In the genomic region with DNA sequence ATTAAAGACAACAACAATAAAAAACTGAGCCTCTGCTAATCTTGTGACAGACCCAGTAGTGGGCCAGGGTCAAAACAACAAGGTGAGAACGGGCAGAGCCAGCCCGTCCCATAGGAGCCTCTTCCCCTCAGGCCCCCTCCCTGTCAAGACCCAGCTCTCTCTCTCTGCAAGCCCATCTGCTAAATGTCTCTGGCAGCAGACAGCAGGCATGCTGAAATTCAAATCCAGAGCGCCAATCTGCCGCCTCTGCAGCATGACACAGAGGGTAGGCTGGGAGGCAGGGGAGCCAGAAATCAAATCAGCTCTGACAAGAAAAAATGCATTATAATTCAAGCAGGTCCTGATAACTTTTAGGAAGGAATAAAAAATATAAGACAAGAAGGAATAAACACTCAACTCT, we compare ENCODE assay signal across 15 cellular contexts. TPM values are rescaled to one million over a fixed set of nuclear protein-coding genes. Genes with fewer than 3 reads are reported as not detected.
A peak's percentile ranks its signal among the peaks of the same experiment; 100 is the strongest.
DNase-seq lines count a peak whose midpoint lies in the region; ATAC-seq, FAIRE-seq and TF ChIP-seq lines count a peak whose summit lies in the region.
"Had no signal": no experiment of that assay in that cellular context is flagged by ENCODE, and none has a peak within 500 bp of the region (broad histone marks: within the 10 kb centered on the region; RNA-seq: fewer than 3 reads in every experiment).

No MANE protein-coding gene starts in this region.

- peak; percentile 67 for ATAC-seq in Right ventricle myocardium inferior
- ATAC-seq: left colon had no signal

- H2AFZ ChIP-seq in mesenchymal stem cell (ENCODE audit: low read depth, low read length) = no peak overlapping the region

- H3K9me3 Mint-ChIP-seq in CD8-positive, alpha-beta memory T cell = no peaks in the 10 kb centered on the region
- H3K9me3 Mint-ChIP-seq: activated T-helper 2 cell treated with anti-CD3 and anti-CD28 coated beads, Interferon-gamma antibody, Interleukin-2, Interleukin-4, amounts not matched to agents 10 μg/mL and 5 μg/mL and 100 μg/mL, durations not matched to agents 14 hours and 24 hours and 36 hours had no signal

- no peak overlapping the region for H3K23ac ChIP-seq in mesenchymal stem cell (ENCODE audit: low read length in 2 of 2)

- H3K27me3 Mint-ChIP-seq in CD8-positive, alpha-beta memory T cell = peaks cover 2 to 17% of the 10 kb centered on the region in 2 donors

- no peak overlapping the region for H3K4me3 Mint-ChIP-seq in CD8-positive, alpha-beta memory T cell
- H3K4me3 Mint-ChIP-seq: IgD-negative memory B cell had no signal

- H3K4me3 ChIP-seq in mesenchymal stem cell (ENCODE audit: insufficient read depth in 1 of 2, low read depth in 1 of 2, low read length in 2 of 2) (no peak overlapping the region), vagina (no peak overlapping the region)
- no peak overlapping the region for H3K4me3 ChIP-seq in CD8-positive, alpha-beta memory T cell (ENCODE audit: low read length)

- no peak overlapping the region for H3K4me2 ChIP-seq in mesenchymal stem cell (ENCODE audit: low read length, poor library complexity, severe bottlenecking)

- H3K36me3 ChIP-seq in mesenchymal stem cell (ENCODE audit: control insufficient read depth in 1 of 2, insufficient read depth in 2 of 2, low read depth in 1 of 2, low read length in 2 of 2) (no peaks in the 10 kb centered on the region), vagina (no peaks in the 10 kb centered on the region)
- no peaks in the 10 kb centered on the region for H3K36me3 ChIP-seq in CD8-positive, alpha-beta memory T cell (ENCODE audit: insufficient read depth, low read length)
- H3K36me3 ChIP-seq: neutrophil had no signal

- H3K9ac ChIP-seq in mesenchymal stem cell (ENCODE audit: low read length) = no peak overlapping the region

- H3K79me1 ChIP-seq in mesenchymal stem cell (replicated peaks; ENCODE audit: low read length, poor library complexity, severe bottlenecking) = no peaks in the 10 kb centered on the region

- H3K4me1 ChIP-seq in mesenchymal stem cell (ENCODE audit: control insufficient read depth, insufficient read depth, low read depth, low read length) = peaks cover 11% of the 10 kb centered on the region
- peaks cover 36% of the 10 kb centered on the region for H3K4me1 ChIP-seq in vagina
- H3K4me1 ChIP-seq in CD8-positive, alpha-beta memory T cell (ENCODE audit: insufficient read depth, low read length) = no peaks in the 10 kb centered on the region

- CTCF ChIA-PET in CD8-positive, alpha-beta memory T cell (lab: Charles Lee) = no interaction called here

- no peak for TF ChIP-seq POLR2A in vagina (IDR thresholded peaks at IDR 0.05)

- WGBS in mesenchymal stem cell = 6% methylated on average over 4 of the region's 4 CpGs

- H3K9me3 ChIP-seq in mesenchymal stem cell (ENCODE audit: control insufficient read depth, low read length) = no peaks in the 10 kb centered on the region
- H3K9me3 ChIP-seq in vagina = no peaks in the 10 kb centered on the region
- H3K9me3 ChIP-seq in CD8-positive, alpha-beta memory T cell (ENCODE audit: low read length) = no peaks in the 10 kb centered on the region
- H3K9me3 ChIP-seq: neutrophil had no signal

- H2BK15ac ChIP-seq in mesenchymal stem cell (ENCODE audit: low read depth, poor library complexity, severe bottlenecking) = no peak overlapping the region

- H3K14ac ChIP-seq in mesenchymal stem cell (ENCODE audit: low read length in 2 of 2) = no peak overlapping the region

- H3K4me1 Mint-ChIP-seq in CD8-positive, alpha-beta memory T cell = peaks cover 0 to 7% (median 0%) of the 10 kb centered on the region in 3 donors

- POLR2A ChIA-PET in CD8-positive, alpha-beta memory T cell (lab: Charles Lee) = no interaction called here

- no peak overlapping the region for H3K18ac ChIP-seq in mesenchymal stem cell (ENCODE audit: low read depth in 1 of 2, low read length in 2 of 2)

- H2BK12ac ChIP-seq in mesenchymal stem cell (ENCODE audit: low read length in 2 of 2) = no peak overlapping the region

- no peaks in the 10 kb centered on the region for H3K36me3 Mint-ChIP-seq in CD8-positive, alpha-beta memory T cell

- H4K91ac ChIP-seq in mesenchymal stem cell (ENCODE audit: low read length) = no peak overlapping the region

- peak; percentile 94 for FAIRE-seq in TTC549 (lab: Jason Lieb, UNC)

- intact Hi-C loops in Right ventricle myocardium inferior (cut with DNase I) = no loop called here
- intact Hi-C loops in cardiac septum (cut with DNase I) = no loop called here
- intact Hi-C loops in vagina (cut with DNase I) = loop anchor here (5.0 kb wide), 1 partner anchor 1420 kb away; no protein-coding TSS in a partner anchor

- H3K27ac ChIP-seq in mesenchymal stem cell (ENCODE audit: low read length, poor library complexity, severe bottlenecking) (no peak overlapping the region), vagina (peak overlapping the region; percentile 69)
- no peak overlapping the region for H3K27ac ChIP-seq in CD8-positive, alpha-beta memory T cell (ENCODE audit: low read depth, low read length)
- H3K27ac ChIP-seq: neutrophil had no signal

- H3K4ac ChIP-seq in mesenchymal stem cell (ENCODE audit: low read depth in 1 of 2, low read length in 2 of 2) = no peak overlapping the region

- TF ChIP-seq CTCF in vagina (IDR thresholded peaks at IDR 0.05) = no peak

- H3K27me3 ChIP-seq in mesenchymal stem cell (ENCODE audit: control insufficient read depth in 1 of 2, insufficient read depth in 1 of 2, low read length in 2 of 2) (peaks cover 0 to 3% of the 10 kb centered on the region in 2 experiments), vagina (no peaks in the 10 kb centered on the region)
- no peaks in the 10 kb centered on the region for H3K27me3 ChIP-seq in CD8-positive, alpha-beta memory T cell (ENCODE audit: insufficient read depth, low read length, poor library complexity, severe bottlenecking)
- H3K27me3 ChIP-seq: neutrophil had no signal

- H4K8ac ChIP-seq in mesenchymal stem cell (ENCODE audit: low read length) = no peak overlapping the region

- H2AK5ac ChIP-seq in mesenchymal stem cell (ENCODE audit: low read length, severe bottlenecking) = no peak overlapping the region

- H2BK5ac ChIP-seq in mesenchymal stem cell (ENCODE audit: low read depth, low read length, poor library complexity, severe bottlenecking) = no peak overlapping the region

- H2BK120ac ChIP-seq in mesenchymal stem cell (ENCODE audit: low read depth, low read length) = no peak overlapping the region

- no peak overlapping the region for H3K27ac Mint-ChIP-seq in CD8-positive, alpha-beta memory T cell
- H3K27ac Mint-ChIP-seq: activated T-helper 2 cell treated with anti-CD3 and anti-CD28 coated beads, Interferon-gamma antibody, Interleukin-2, Interleukin-4, amounts not matched to agents 10 μg/mL and 5 μg/mL and 100 μg/mL, durations not matched to agents 14 hours and 24 hours and 36 hours; IgD-negative memory B cell had no signal

- no peak for DNase-seq in Right ventricle myocardium inferior (ENCODE audit: missing footprints)
- no peak for DNase-seq in cardiac septum (ENCODE audit: low spot score)
- peak; percentile 61 for DNase-seq in mesenchymal stem cell
- no peak for DNase-seq in vagina (ENCODE audit: extremely low spot score in 2 of 2)
- no peak for DNase-seq in activated gamma-delta T cell treated with Interleukin-2 at 50 U/mL for 16 hours
- DNase-seq in CD8-positive, alpha-beta memory T cell = no peak
- DNase-seq in DMS114 treated with DMSO at 0.1 percent for 48 hours (lab: John Stamatoyannopoulos, UW; ENCODE audit: unreplicated experiment) = no peak
- DNase-seq: activated CD4-positive, alpha-beta T cell treated with anti-CD3 and anti-CD28 coated beads, Interleukin-2, amount 50 U/mL, for 1 hour; Calu3; left colon had no signal

RNA-seq across cellular contexts. Expression of gene METTL24, which starts 26.3 kb away (rescaled TPM):
- total RNA-seq in Right ventricle myocardium inferior (1.1 TPM), cardiac septum (2.0 TPM), vagina (6.6 TPM)
- polyA plus RNA-seq in mesenchymal stem cell (2013, experiment 1 of 2) = 0.25 TPM
- polyA plus RNA-seq in mesenchymal stem cell (2013, experiment 2 of 2) = 0.26 TPM
- under 1 TPM in 1 of 2 experiments, not detected in 1; 0.35 TPM for total RNA-seq in CD8-positive, alpha-beta memory T cell
- 0.98 TPM for polyA plus RNA-seq in CD8-positive, alpha-beta memory T cell
- total RNA-seq: A172; activated T-helper 2 cell treated with anti-CD3 and anti-CD28 coated beads, Interferon-gamma antibody, Interleukin-2, Interleukin-4, amounts not matched to agents 10 μg/mL and 5 μg/mL and 100 μg/mL, durations not matched to agents 14 hours and 24 hours and 36 hours; Calu3 had no signal
- polyA plus RNA-seq: IgD-negative memory B cell had no signal
